ENCODE assay signal across 10 cellular contexts in genomic region chr5:54904425-54904824, GRCh38.
DNase-seq lines count a peak whose midpoint lies in the region; ATAC-seq, FAIRE-seq and TF ChIP-seq lines count a peak whose summit lies in the region.
"Had no signal": no experiment of that assay in that cellular context is flagged by ENCODE, and none has a peak within 500 bp of the region (broad histone marks: within the 10 kb centered on the region; RNA-seq: fewer than 3 reads in every experiment).

No MANE protein-coding gene starts in this region.

- ATAC-seq in DND-41 (ENCODE audit: insufficient read depth, low read depth) (no peak), K562 (peak; percentile 60; the same call in 1 of the 3 replicates), HG03097 (IDR thresholded peaks at IDR 0.05; ENCODE audit: low FRiP score, unreplicated experiment) (no peak), HG03378 (IDR thresholded peaks at IDR 0.05; ENCODE audit: unreplicated experiment) (no peak)

- no peak overlapping the region for H2AFZ ChIP-seq in DND-41 (ENCODE audit: low read depth, low read length)
- H2AFZ ChIP-seq in K562 (ENCODE audit: low read depth, low read length): no peak overlapping the region

- TF ChIP-seq CTCF in DND-41 (IDR thresholded peaks at IDR 0.05; ENCODE audit: borderline replicate concordance, extremely low read depth, low read length, poor library complexity, severe bottlenecking) (peak; percentile 43), K562 (IDR thresholded peaks at IDR 0.05 in 2 of 3, conservative IDR thresholded peaks at IDR 0.05 in 1 of 3; ENCODE audit: insufficient read depth in 2 of 3, low read depth in 1 of 3, low read length in 3 of 3) (peak; percentile 30 to 52 (median 51); a peak in 5 of 6 replicates)

- H3K79me2 ChIP-seq in DND-41 (ENCODE audit: insufficient read depth, low read length): no peaks in the 10 kb centered on the region
- H3K79me2 ChIP-seq in K562 (ENCODE audit: control insufficient read depth, insufficient read depth, low read length): no peaks in the 10 kb centered on the region

- TF ChIP-seq POLR2A in K562 (conservative IDR thresholded peaks at IDR 0.05): no peak

- no peak overlapping the region for H3K4me3 ChIP-seq in DND-41 (ENCODE audit: low read depth in 1 of 2, low read length in 2 of 2)
- no peak overlapping the region for H3K4me3 ChIP-seq in K562
- no peak overlapping the region for H3K4me3 ChIP-seq in CD8-positive, alpha-beta memory T cell (ENCODE audit: low read length)
- H3K4me3 ChIP-seq: upper lobe of left lung had no signal

- in situ Hi-C loops in K562 (cut with MboI): loop anchor here (10.0 kb wide), 1 partner anchor 250 kb away; no protein-coding TSS in a partner anchor

- DNase-seq in DND-41: no peak
- DNase-seq in LHCN-M2 (ENCODE audit: low read depth): peak; percentile 78
- peak in 2 of 4 experiments; percentile 17 to 27 for DNase-seq in K562 (ENCODE audit: extremely low read depth in 1 of 4, low spot score in 3 of 4)
- DNase-seq in lung microvascular endothelial cell (ENCODE audit: low read depth in 2 of 2): peak; percentile 51 to 62
- DNase-seq in CD8-positive, alpha-beta memory T cell: no peak
- no peak for DNase-seq in activated CD4-positive, alpha-beta memory T cell treated with anti-CD3 and anti-CD28 coated beads for 36 hours
- DNase-seq: activated CD4-positive, alpha-beta T cell treated with anti-CD3 and anti-CD28 coated beads, Interleukin-2, amount 10 ng/mL, durations not matched to agents 24 days and 14 days; upper lobe of left lung had no signal

- H3K27ac ChIP-seq in DND-41 (ENCODE audit: low read length) (no peak overlapping the region), K562 (ENCODE audit: extremely low read depth, low read depth, low read length) (no peak overlapping the region)
- H3K27ac ChIP-seq in CD8-positive, alpha-beta memory T cell (ENCODE audit: low read depth, low read length): no peak overlapping the region
- H3K27ac ChIP-seq: upper lobe of left lung had no signal

- intact Hi-C loops in K562 (cut with micrococcal nuclease): no loop called here
- intact Hi-C loops in activated CD4-positive, alpha-beta memory T cell treated with anti-CD3 and anti-CD28 coated beads for 36 hours (cut with micrococcal nuclease): loop anchor here (5.0 kb wide), 1 partner anchor 53 kb away; no protein-coding TSS in a partner anchor

- FAIRE-seq in K562 (lab: Jason Lieb, UNC): no peak

- H3K4me2 ChIP-seq in DND-41 (ENCODE audit: insufficient read depth, low read length) (no peak overlapping the region), K562 (ENCODE audit: insufficient read depth, low read length) (no peak overlapping the region)

- H3K9me3 Mint-ChIP-seq in CD8-positive, alpha-beta memory T cell: no peaks in the 10 kb centered on the region
- H3K9me3 Mint-ChIP-seq in activated CD4-positive, alpha-beta memory T cell treated with anti-CD3 and anti-CD28 coated beads for 36 hours: no peaks in the 10 kb centered on the region
- H3K9me3 Mint-ChIP-seq: activated CD4-positive, alpha-beta T cell treated with anti-CD3 and anti-CD28 coated beads, Interleukin-2, amount 10 ng/mL, durations not matched to agents 24 days and 14 days had no signal

- no peaks in the 10 kb centered on the region for H3K9me3 ChIP-seq in DND-41 (ENCODE audit: insufficient read depth, low read length, severe bottlenecking)
- no peaks in the 10 kb centered on the region; the same call in 1 of the 2 replicates for H3K9me3 ChIP-seq in K562 (replicated peaks; ENCODE audit: control insufficient read depth, insufficient read depth, low read depth, low read length)
- H3K9me3 ChIP-seq in CD8-positive, alpha-beta memory T cell (ENCODE audit: low read length): no peaks in the 10 kb centered on the region
- H3K9me3 ChIP-seq: upper lobe of left lung had no signal

- H3K36me3 Mint-ChIP-seq in CD8-positive, alpha-beta memory T cell: no peaks in the 10 kb centered on the region
- H3K36me3 Mint-ChIP-seq in activated CD4-positive, alpha-beta memory T cell treated with anti-CD3 and anti-CD28 coated beads for 36 hours: no peaks in the 10 kb centered on the region

- H3K36me3 ChIP-seq in DND-41 (ENCODE audit: insufficient read depth, low read length): no peaks in the 10 kb centered on the region
- H3K36me3 ChIP-seq in K562 (ENCODE audit: control insufficient read depth, insufficient read depth, low read length): no peaks in the 10 kb centered on the region
- no peaks in the 10 kb centered on the region for H3K36me3 ChIP-seq in CD8-positive, alpha-beta memory T cell (ENCODE audit: insufficient read depth, low read length)
- H3K36me3 ChIP-seq: upper lobe of left lung had no signal

- H4K20me1 ChIP-seq in DND-41 (ENCODE audit: insufficient read depth, low read length): no peaks in the 10 kb centered on the region
- H4K20me1 ChIP-seq in K562 (replicated peaks; ENCODE audit: control insufficient read depth, insufficient read depth, low read length): peaks cover 3% of the 10 kb centered on the region; the same call in 1 of the 2 replicates

- H3K9ac ChIP-seq in DND-41 (ENCODE audit: low read depth, low read length): no peak overlapping the region
- H3K9ac ChIP-seq in K562 (ENCODE audit: insufficient read depth in 1 of 2, low read depth in 2 of 2, low read length in 2 of 2): no peak overlapping the region

- H3K27ac Mint-ChIP-seq in CD8-positive, alpha-beta memory T cell: no peak overlapping the region
- no peak overlapping the region for H3K27ac Mint-ChIP-seq in activated CD4-positive, alpha-beta memory T cell treated with anti-CD3 and anti-CD28 coated beads for 36 hours
- H3K27ac Mint-ChIP-seq: activated CD4-positive, alpha-beta T cell treated with anti-CD3 and anti-CD28 coated beads, Interleukin-2, amount 10 ng/mL, durations not matched to agents 24 days and 14 days had no signal

- H3K27me3 ChIP-seq in DND-41 (ENCODE audit: insufficient read depth, low read length, poor library complexity): no peaks in the 10 kb centered on the region
- peaks cover 0 to 9% of the 10 kb centered on the region in 2 experiments; a peak in 3 of 5 replicates for H3K27me3 ChIP-seq in K562 (ENCODE audit: control insufficient read depth in 2 of 2, insufficient read depth in 2 of 2, low read length in 2 of 2)
- no peaks in the 10 kb centered on the region for H3K27me3 ChIP-seq in CD8-positive, alpha-beta memory T cell (ENCODE audit: insufficient read depth, low read length, poor library complexity, severe bottlenecking)
- H3K27me3 ChIP-seq: upper lobe of left lung had no signal

- TF ChIP-seq EP300 in K562 (IDR thresholded peaks at IDR 0.05; ENCODE audit: low read length): no peak

- peak; percentile 13 to 51; a peak in 3 of 4 replicates for TF ChIP-seq RAD21 in K562 (CRISPR knock-in tag; conservative IDR thresholded peaks at IDR 0.05 in 1 of 2, IDR thresholded peaks at IDR 0.05 in 1 of 2)

- CTCF ChIA-PET in K562 (lab: Yijun Ruan, JAX; ENCODE audit: low intra/inter-chr PET ratio): interaction anchor here (1.0 kb wide), 1 partner anchor 55 kb away, joined by 3 read pairs; no protein-coding TSS in a partner anchor
- CTCF ChIA-PET in CD8-positive, alpha-beta memory T cell (lab: Charles Lee): interaction anchor here (0.9 to 7.4 kb wide), 3 partner anchors 39 to 253 kb away, joined by 3 to 101 read pairs (median 42); partner anchors contain the start of gene GPX8
- CTCF ChIA-PET in activated CD4-positive, alpha-beta memory T cell treated with anti-CD3 and anti-CD28 coated beads for 36 hours (lab: Charles Lee): interaction anchor here (0.7 to 10.1 kb wide), 15 partner anchors 10 to 387 kb away, joined by 3 to 147 read pairs (median 7); partner anchors contain the start of genes GPX8 and SNX18

- peaks cover 5% of the 10 kb centered on the region in 2 donors for H3K27me3 Mint-ChIP-seq in CD8-positive, alpha-beta memory T cell
- peaks cover 45% of the 10 kb centered on the region for H3K27me3 Mint-ChIP-seq in activated CD4-positive, alpha-beta memory T cell treated with anti-CD3 and anti-CD28 coated beads for 36 hours

- H3K4me3 Mint-ChIP-seq in CD8-positive, alpha-beta memory T cell: no peak overlapping the region
- no peak overlapping the region for H3K4me3 Mint-ChIP-seq in activated CD4-positive, alpha-beta memory T cell treated with anti-CD3 and anti-CD28 coated beads for 36 hours
- H3K4me3 Mint-ChIP-seq: activated CD4-positive, alpha-beta T cell treated with anti-CD3 and anti-CD28 coated beads, Interleukin-2, amount 10 ng/mL, durations not matched to agents 24 days and 14 days had no signal

- H3K4me1 ChIP-seq in DND-41 (ENCODE audit: insufficient read depth, low read length): peaks cover 31% of the 10 kb centered on the region
- H3K4me1 ChIP-seq in K562 (replicated peaks in 1 of 2; ENCODE audit: control insufficient read depth in 2 of 2, insufficient read depth in 2 of 2, low read length in 2 of 2): no peaks in the 10 kb centered on the region
- peaks cover 9% of the 10 kb centered on the region for H3K4me1 ChIP-seq in CD8-positive, alpha-beta memory T cell (ENCODE audit: insufficient read depth, low read length)
- H3K4me1 ChIP-seq: upper lobe of left lung had no signal

- H3K4me1 Mint-ChIP-seq in CD8-positive, alpha-beta memory T cell: peaks cover 9 to 12% (median 11%) of the 10 kb centered on the region in 3 donors
- peaks cover 16% of the 10 kb centered on the region for H3K4me1 Mint-ChIP-seq in activated CD4-positive, alpha-beta memory T cell treated with anti-CD3 and anti-CD28 coated beads for 36 hours (ENCODE audit: low read depth)

- POLR2A ChIA-PET in K562 (lab: Yijun Ruan, JAX): no interaction called here
- POLR2A ChIA-PET in CD8-positive, alpha-beta memory T cell (lab: Charles Lee): no interaction called here
- POLR2A ChIA-PET in activated CD4-positive, alpha-beta memory T cell treated with anti-CD3 and anti-CD28 coated beads for 36 hours (lab: Charles Lee): no interaction called here

- no TSS peak for BruUV-seq in K562 (replicated peaks; lab: Mats Ljungman, UMichigan)

- 4% methylated on average over 2 of the region's 2 CpGs for WGBS in K562 (ENCODE audit: insufficient coverage, low coverage, missing lambda C conversion rate)

- no peaks in the 10 kb centered on the region for H3K9me1 ChIP-seq in K562 (ENCODE audit: control insufficient read depth, insufficient read depth, low read length)

TF ChIP-seq in K562, 482 proteins besides CTCF, POLR2A, EP300 and RAD21 (continues in another document):
- TF ChIP-seq IRF2 (CRISPR knock-in tag; IDR thresholded peaks at IDR 0.05) (no peak), ZNF165 (CRISPR knock-in tag; IDR thresholded peaks at IDR 0.05; ENCODE audit: borderline replicate concordance) (no peak), MED1 (CRISPR knock-in tag; IDR thresholded peaks at IDR 0.05; ENCODE audit: borderline replicate concordance) (no peak), ZNF311 (CRISPR knock-in tag; IDR thresholded peaks at IDR 0.05) (no peak), STAT5B (CRISPR knock-in tag; IDR thresholded peaks at IDR 0.05) (no peak), DLX4 (CRISPR knock-in tag; IDR thresholded peaks at IDR 0.05) (no peak), PCBP1 (IDR thresholded peaks at IDR 0.05; ENCODE audit: low read depth, low read length, poor library complexity, severe bottlenecking) (no peak)

Comparison
In these comparisons a context has a peak if more than half of its experiments do, and no peak if none do; other contexts are left out.
1. DNase-seq: peak in LHCN-M2 (single experiment) and lung microvascular endothelial cell (2 of 2); none in DND-41 (single experiment), CD8-positive, alpha-beta memory T cell (0 of 5) and activated CD4-positive, alpha-beta memory T cell treated with anti-CD3 and anti-CD28 coated beads for 36 hours (single experiment).